In genomic region chr3:134796313-134797079, GRCh38 we compare ENCODE assay signal across 8 cellular contexts. TPM values are rescaled to one million over a fixed set of nuclear protein-coding genes. Genes with fewer than 3 reads are reported as not detected.
A peak's percentile ranks its signal among the peaks of the same experiment; 100 is the strongest.
DNase-seq lines count a peak whose midpoint lies in the region; ATAC-seq, FAIRE-seq and TF ChIP-seq lines count a peak whose summit lies in the region.

No MANE protein-coding gene starts in this region.

- H3K27ac ChIP-seq in gastroesophageal sphincter (peak overlapping the region in 2 of 4 donors; percentile 84 to 86), gastrocnemius medialis (peak overlapping the region; percentile 72 to 86 (median 74))

- no peak overlapping the region for H3K27ac Mint-ChIP-seq in immature natural killer cell

- no peaks in the 10 kb centered on the region for H3K36me3 Mint-ChIP-seq in immature natural killer cell

- H3K27me3 ChIP-seq in gastroesophageal sphincter (peaks cover 34% of the 10 kb centered on the region), gastrocnemius medialis (no peaks in the 10 kb centered on the region)

- H3K9me3 ChIP-seq in gastroesophageal sphincter (no peaks in the 10 kb centered on the region), gastrocnemius medialis (no peaks in the 10 kb centered on the region)

- H3K4me3 ChIP-seq in GM12864 (ENCODE audit: low read depth, low read length): peak overlapping the region; percentile 52
- peak overlapping the region; percentile 6 to 68 for H3K4me3 ChIP-seq in gastroesophageal sphincter
- peak overlapping the region; percentile 63 to 77 (median 72) for H3K4me3 ChIP-seq in gastrocnemius medialis

- in situ Hi-C loops in gastrocnemius medialis (cut with MboI; ENCODE audit: low sequenced_read_pairs in 4 of 4): loop anchor here (10.0 to 25.0 kb wide), 6 partner anchors 448 to 1241 kb away; no protein-coding TSS in a partner anchor

- H3K4me3 Mint-ChIP-seq in immature natural killer cell: no peak overlapping the region

- H3K9me3 Mint-ChIP-seq in immature natural killer cell: no peaks in the 10 kb centered on the region

- ATAC-seq in gastroesophageal sphincter: no peak
- no peak for ATAC-seq in gastrocnemius medialis
- no peak for ATAC-seq in HG02798 (IDR thresholded peaks at IDR 0.05; ENCODE audit: poor library complexity, unreplicated experiment)

- TF ChIP-seq POLR2A in gastroesophageal sphincter (IDR thresholded peaks at IDR 0.05) (no peak), gastrocnemius medialis (IDR thresholded peaks at IDR 0.05) (no peak), GM12892 (IDR thresholded peaks at IDR 0.05; ENCODE audit: low read depth, low read length) (no peak)

- DNase-seq in GM12864 (ENCODE audit: low read depth): no peak
- peak; percentile 3 for DNase-seq in NCI-H345 treated with DMSO at 0.1 percent for 48 hours (lab: John Stamatoyannopoulos, UW; ENCODE audit: unreplicated experiment)
- no peak for DNase-seq in gastrocnemius medialis
- DNase-seq in immature natural killer cell: no peak
- DNase-seq in GM12892 (ENCODE audit: insufficient read length): no peak
- no peak for DNase-seq in NCI-H1930 (lab: John Stamatoyannopoulos, UW)

- FAIRE-seq in GM12892 (lab: Jason Lieb, UNC): no peak

- WGBS in gastroesophageal sphincter (ENCODE audit: low coverage in 1 of 2), 2 donors: no CpG with 5 or more reads among the region's 60 CpGs

- TF ChIP-seq CTCF in GM12864 (IDR thresholded peaks at IDR 0.05; ENCODE audit: low read depth, low read length, missing control alignments) (no peak), gastroesophageal sphincter (IDR thresholded peaks at IDR 0.05) (no peak), gastrocnemius medialis (IDR thresholded peaks at IDR 0.05 in 4 of 5, conservative IDR thresholded peaks at IDR 0.05 in 1 of 5) (no peak)

- H3K4me1 Mint-ChIP-seq in immature natural killer cell: peaks cover 8 to 10% of the 10 kb centered on the region in 2 donors

- peaks cover 4 to 19% (median 6%) of the 10 kb centered on the region in 3 donors for H3K27me3 Mint-ChIP-seq in immature natural killer cell (ENCODE audit: low read depth in 3 of 3)

- intact Hi-C loops in gastrocnemius medialis (cut with DNase I; ENCODE audit: low total_unique reads): loop anchor here (5.0 to 10.0 kb wide), 3 partner anchors 98 to 431 kb away; no protein-coding TSS in a partner anchor

- H3K4me1 ChIP-seq in gastroesophageal sphincter (peaks cover 0 to 52% (median 20%) of the 10 kb centered on the region in 3 donors), gastrocnemius medialis (peaks cover 25 to 38% of the 10 kb centered on the region in 2 donors)

- TF ChIP-seq EP300 in gastroesophageal sphincter (IDR thresholded peaks at IDR 0.05): no peak

- H3K36me3 ChIP-seq in gastroesophageal sphincter (no peaks in the 10 kb centered on the region), gastrocnemius medialis (no peaks in the 10 kb centered on the region)

RNA-seq across cellular contexts. Expression of gene EPHB1, which starts 1.4 kb away (rescaled TPM):
- total RNA-seq in gastroesophageal sphincter (1 to 10 TPM in 2 of 4 donors, under 1 TPM in 1, not detected in 1; 0.81 to 5.7 (median 2.5) TPM), gastrocnemius medialis (1 to 10 TPM in 3 of 4 donors, under 1 TPM in 1; 1.00 to 8.9 (median 4.5) TPM)
- polyA plus RNA-seq in immature natural killer cell: 1 to 10 TPM in 1 of 3 donors, under 1 TPM in 2; 0.45 to 1.7 (median 0.48) TPM
- polyA plus RNA-seq in GM12892 (2012; ENCODE audit: missing spikeins): 0.53 TPM
